1 cellular context compared by ENCODE assay signal in the genomic region with DNA sequence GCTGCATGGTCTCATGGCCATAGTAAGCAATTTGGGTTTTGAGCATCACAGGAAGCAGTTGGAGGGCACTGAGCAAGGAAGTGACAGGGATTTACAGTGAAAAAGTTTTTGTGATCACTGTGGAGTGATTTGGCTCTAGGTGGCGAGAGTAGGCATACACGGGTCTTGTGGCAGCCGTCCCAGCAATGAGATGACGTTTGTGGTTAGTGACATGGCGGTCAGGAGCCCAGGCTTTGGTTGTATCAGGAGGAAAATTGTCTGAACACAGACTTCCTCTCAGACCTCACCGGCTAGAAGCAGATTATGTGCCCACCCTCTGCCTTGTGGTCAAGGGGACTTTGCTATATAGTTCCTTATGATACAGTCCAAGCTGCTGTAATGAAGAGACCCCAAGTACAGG.
TF ChIP-seq lines count a peak whose summit lies in the region.

No MANE protein-coding gene starts in this region.

TF ChIP-seq in H1, 55 proteins besides CTCF, POLR2A, EP300 and RAD21:
- TF ChIP-seq TCF12 (IDR thresholded peaks at IDR 0.05; ENCODE audit: low read depth, low read length) (no peak), SP4 (IDR thresholded peaks at IDR 0.05; ENCODE audit: low read length) (no peak), RBBP5 (IDR thresholded peaks at IDR 0.05; ENCODE audit: borderline replicate concordance, low read depth, low read length) (no peak)
- TF ChIP-seq, protein P1, sequence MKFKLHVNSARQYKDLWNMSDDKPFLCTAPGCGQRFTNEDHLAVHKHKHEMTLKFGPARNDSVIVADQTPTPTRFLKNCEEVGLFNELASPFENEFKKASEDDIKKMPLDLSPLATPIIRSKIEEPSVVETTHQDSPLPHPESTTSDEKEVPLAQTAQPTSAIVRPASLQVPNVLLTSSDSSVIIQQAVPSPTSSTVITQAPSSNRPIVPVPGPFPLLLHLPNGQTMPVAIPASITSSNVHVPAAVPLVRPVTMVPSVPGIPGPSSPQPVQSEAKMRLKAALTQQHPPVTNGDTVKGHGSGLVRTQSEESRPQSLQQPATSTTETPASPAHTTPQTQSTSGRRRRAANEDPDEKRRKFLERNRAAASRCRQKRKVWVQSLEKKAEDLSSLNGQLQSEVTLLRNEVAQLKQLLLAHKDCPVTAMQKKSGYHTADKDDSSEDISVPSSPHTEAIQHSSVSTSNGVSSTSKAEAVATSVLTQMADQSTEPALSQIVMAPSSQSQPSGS (IDR thresholded peaks at IDR 0.05; ENCODE audit: low read length): no peak
